In genomic region chr12:107200394-107200793, GRCh38 we compare ENCODE assay signal across 14 cellular contexts.
DNase-seq lines count a peak whose midpoint lies in the region; ATAC-seq, FAIRE-seq and TF ChIP-seq lines count a peak whose summit lies in the region.
"Had no signal": no experiment of that assay in that cellular context is flagged by ENCODE, and none has a peak within 500 bp of the region (broad histone marks: within the 10 kb centered on the region; RNA-seq: fewer than 3 reads in every experiment).

No MANE protein-coding gene starts in this region.

- DNase-seq in A172 (ENCODE audit: low spot score) (peak; percentile 57), DMS79 treated with DMSO at 0.1 percent for 48 hours (lab: John Stamatoyannopoulos, UW) (peak; percentile 39), NCI-H2227 (lab: John Stamatoyannopoulos, UW; ENCODE audit: unreplicated experiment) (peak; percentile 21), cardiac fibroblast (ENCODE audit: low read depth in 2 of 2) (peak; percentile 5 to 47), ascending aorta (ENCODE audit: low spot score in 2 of 2) (no peak), SJCRH30 (no peak), GM12892 (ENCODE audit: insufficient read length) (no peak)
- DNase-seq: CD8-positive, alpha-beta memory T cell; gastrocnemius medialis; left ventricle myocardium superior; MV-4-11; stimulated activated CD8-positive, alpha-beta memory T cell treated with anti-CD3 and anti-CD28 coated beads, Interleukin-4, amount 100 ng/mL, for 48 hours had no signal

- H3K4me1 ChIP-seq in ascending aorta = no peaks in the 10 kb centered on the region
- no peaks in the 10 kb centered on the region for H3K4me1 ChIP-seq in SJCRH30
- H3K4me1 ChIP-seq: gastrocnemius medialis had no signal

- H3K36me3 ChIP-seq in ascending aorta (no peaks in the 10 kb centered on the region), SJCRH30 (no peaks in the 10 kb centered on the region)
- H3K36me3 ChIP-seq: gastrocnemius medialis had no signal

- H3K4me3 ChIP-seq in cardiac fibroblast (replicated peaks in 1 of 2; ENCODE audit: low read depth in 2 of 2, low read length in 2 of 2) = no peak overlapping the region
- no peak overlapping the region for H3K4me3 ChIP-seq in ascending aorta
- no peak overlapping the region for H3K4me3 ChIP-seq in SJCRH30
- H3K4me3 ChIP-seq: gastrocnemius medialis, GM12878 had no signal

- no peak for TF ChIP-seq POLR2A in GM12892 (IDR thresholded peaks at IDR 0.05; ENCODE audit: low read depth, low read length)

- H3K27ac ChIP-seq in ascending aorta = no peak overlapping the region
- no peak overlapping the region for H3K27ac ChIP-seq in SJCRH30
- H3K27ac ChIP-seq: gastrocnemius medialis had no signal

- H3K9me3 ChIP-seq in ascending aorta (no peaks in the 10 kb centered on the region), SJCRH30 (replicated peaks) (no peaks in the 10 kb centered on the region)
- H3K9me3 ChIP-seq: gastrocnemius medialis had no signal

- ATAC-seq in GM21576 (IDR thresholded peaks at IDR 0.05; ENCODE audit: unreplicated experiment) = no peak
- ATAC-seq: gastrocnemius medialis, GM12878, left ventricle myocardium superior had no signal

- H3K27me3 ChIP-seq in ascending aorta (no peaks in the 10 kb centered on the region), SJCRH30 (no peaks in the 10 kb centered on the region)
- H3K27me3 ChIP-seq: gastrocnemius medialis had no signal

- FAIRE-seq in GM12892 (lab: Jason Lieb, UNC) = no peak
- FAIRE-seq: GM12878 had no signal

- intact Hi-C loops in ascending aorta (cut with DNase I) = no loop called here

- TF ChIP-seq CTCF in cardiac fibroblast (IDR thresholded peaks at IDR 0.05; ENCODE audit: low read depth, low read length) = no peak
- no peak for TF ChIP-seq CTCF in ascending aorta (IDR thresholded peaks at IDR 0.05)

Comparison
In these comparisons a context has a peak if more than half of its experiments do, and no peak if none do; other contexts are left out.
1. DNase-seq: peak in A172 (single experiment), DMS79 treated with DMSO at 0.1 percent for 48 hours (single experiment), NCI-H2227 (single experiment) and cardiac fibroblast (2 of 2); none in ascending aorta (0 of 2), SJCRH30 (0 of 2) and GM12892 (single experiment).